ENCODE assay signal across 9 cellular contexts in the genomic region with DNA sequence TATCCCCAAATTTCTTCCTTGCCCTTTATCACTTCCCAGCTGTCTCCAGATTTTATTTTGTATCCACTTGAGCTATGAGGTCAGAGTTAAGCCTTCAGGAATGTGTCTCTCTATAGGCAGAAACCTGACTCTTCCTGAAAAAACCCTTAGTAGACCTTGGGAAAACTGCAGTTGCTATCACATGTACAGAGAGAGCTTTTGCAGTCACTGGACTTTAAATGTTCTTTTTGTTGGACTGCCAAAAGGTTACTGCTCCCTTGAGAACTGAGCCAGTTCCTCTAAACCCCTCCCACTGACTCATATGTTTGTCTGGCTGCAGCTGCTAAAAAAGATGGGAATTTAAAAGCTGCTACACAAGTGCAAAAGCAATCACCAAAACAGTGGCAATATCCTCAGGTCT.
DNase-seq lines count a peak whose midpoint lies in the region; ATAC-seq, FAIRE-seq and TF ChIP-seq lines count a peak whose summit lies in the region.
"Had no signal": no experiment of that assay in that cellular context is flagged by ENCODE, and none has a peak within 500 bp of the region (broad histone marks: within the 10 kb centered on the region; RNA-seq: fewer than 3 reads in every experiment).

No MANE protein-coding gene starts in this region.

- H3K4me1 ChIP-seq in astrocyte (ENCODE audit: insufficient read depth, low read length): peaks cover 20% of the 10 kb centered on the region

- no peaks in the 10 kb centered on the region for H3K9me3 ChIP-seq in astrocyte (ENCODE audit: insufficient read depth, low read depth, low read length)

- H3K27me3 Mint-ChIP-seq in astrocyte (ENCODE audit: low read depth, unreplicated experiment): no peaks in the 10 kb centered on the region

- H2AFZ ChIP-seq in astrocyte (ENCODE audit: low read depth, low read length): no peak overlapping the region

- H3K4me3 ChIP-seq in astrocyte (ENCODE audit: insufficient read depth, low read depth, low read length): no peak overlapping the region

- H3K27me3 ChIP-seq in astrocyte (ENCODE audit: insufficient read depth, low read length): no peaks in the 10 kb centered on the region

- peak overlapping the region; percentile 60 for H3K9ac ChIP-seq in astrocyte (ENCODE audit: low read length)

- H3K36me3 ChIP-seq in astrocyte (ENCODE audit: insufficient read depth, low read length): no peaks in the 10 kb centered on the region

- H3K4me2 ChIP-seq in astrocyte (ENCODE audit: low read length): peak overlapping the region; percentile 65

- peak overlapping the region; percentile 94 for H3K27ac Mint-ChIP-seq in astrocyte (ENCODE audit: unreplicated experiment)

- FAIRE-seq in astrocyte (lab: Jason Lieb, UNC): peak; percentile 95

- H4K20me1 ChIP-seq in astrocyte (ENCODE audit: insufficient read depth, low read length): no peaks in the 10 kb centered on the region

- TF ChIP-seq CTCF in astrocyte (IDR thresholded peaks at IDR 0.05; ENCODE audit: insufficient read depth, low read depth, low read length): no peak

- DNase-seq in NCI-H187 treated with DMSO at 0.1 percent for 48 hours (lab: John Stamatoyannopoulos, UW): peak; percentile 31
- DNase-seq in NCI-H187 (lab: John Stamatoyannopoulos, UW): no peak
- DNase-seq in astrocyte (ENCODE audit: low read depth): peak; percentile 98
- DNase-seq in islet precursor cell: peak; percentile 80
- DNase-seq in superior temporal gyrus (ENCODE audit: extremely low spot score): peak; percentile 91
- no peak for DNase-seq in stimulated activated CD4-positive, alpha-beta T cell treated with anti-CD3 and anti-CD28 coated beads, Interleukin-4, amount 100 ng/mL, for 4 hours

- H3K36me3 Mint-ChIP-seq in astrocyte (ENCODE audit: low read depth, unreplicated experiment): no peaks in the 10 kb centered on the region

- peaks cover 38% of the 10 kb centered on the region for H3K4me1 Mint-ChIP-seq in astrocyte (ENCODE audit: low read depth, unreplicated experiment)

- H3K9me3 Mint-ChIP-seq in astrocyte (ENCODE audit: unreplicated experiment): no peaks in the 10 kb centered on the region

- no peaks in the 10 kb centered on the region for H3K79me2 ChIP-seq in astrocyte (ENCODE audit: insufficient read depth, low read length)

- no peak overlapping the region for H3K4me3 Mint-ChIP-seq in astrocyte (ENCODE audit: unreplicated experiment)

- peak overlapping the region; percentile 77 for H3K27ac ChIP-seq in astrocyte (ENCODE audit: low read depth, low read length)
- H3K27ac ChIP-seq: C4-2B had no signal

- ATAC-seq in GM21529 (IDR thresholded peaks at IDR 0.05; ENCODE audit: unreplicated experiment) (no peak), HG03139 (IDR thresholded peaks at IDR 0.05; ENCODE audit: unreplicated experiment) (no peak)

Comparison
In these comparisons a context has a peak if more than half of its experiments do, and no peak if none do; other contexts are left out.
1. DNase-seq: peak in NCI-H187 treated with DMSO at 0.1 percent for 48 hours (single experiment), astrocyte (single experiment), islet precursor cell (single experiment) and superior temporal gyrus (single experiment); none in NCI-H187 (0 of 2) and stimulated activated CD4-positive, alpha-beta T cell treated with anti-CD3 and anti-CD28 coated beads, Interleukin-4, amount 100 ng/mL, for 4 hours (0 of 2).